15 cellular contexts compared by ENCODE assay signal in genomic region chr2:217964255-217964654, GRCh38. TPM values are rescaled to one million over a fixed set of nuclear protein-coding genes. Genes with fewer than 3 reads are reported as not detected.
DNase-seq lines count a peak whose midpoint lies in the region; ATAC-seq and TF ChIP-seq lines count a peak whose summit lies in the region.
"Had no signal": no experiment of that assay in that cellular context is flagged by ENCODE, and none has a peak within 500 bp of the region (broad histone marks: within the 10 kb centered on the region; RNA-seq: fewer than 3 reads in every experiment).

No MANE protein-coding gene starts in this region.

- no peaks in the 10 kb centered on the region for H3K9me2 ChIP-seq in GM23338 (ENCODE audit: insufficient read depth)

- H3K27ac ChIP-seq in GM23338 (ENCODE audit: low read depth), result no peak overlapping the region
- H3K27ac ChIP-seq in colonic mucosa, result peak overlapping the region; percentile 12
- H3K27ac ChIP-seq in sigmoid colon, result peak overlapping the region; percentile 84 to 98 (median 91)
- H3K27ac ChIP-seq in CD8-positive, alpha-beta T cell (ENCODE audit: low read depth, low read length), result no peak overlapping the region

- peaks cover 8% of the 10 kb centered on the region for H3K27me3 Mint-ChIP-seq in GM23338 (ENCODE audit: insufficient read depth, low read depth, poor library complexity)
- peaks cover 6% of the 10 kb centered on the region for H3K27me3 Mint-ChIP-seq in CD8-positive, alpha-beta T cell (ENCODE audit: low read depth)

- intact Hi-C loops in colonic mucosa (cut with DNase I) (no loop called here), sigmoid colon (cut with DNase I) (no loop called here)
- intact Hi-C loops in CD8-positive, alpha-beta T cell (cut with DNase I, micrococcal nuclease), result no loop called here

- no peak for TF ChIP-seq CTCF in GM23338 (conservative IDR thresholded peaks at IDR 0.05; ENCODE audit: low read depth in 2 of 2)
- TF ChIP-seq CTCF in colonic mucosa (IDR thresholded peaks at IDR 0.05), result no peak
- no peak for TF ChIP-seq CTCF in sigmoid colon (IDR thresholded peaks at IDR 0.05)
- no peak for TF ChIP-seq CTCF in CD8-positive, alpha-beta T cell (IDR thresholded peaks at IDR 0.05)

- H3K4me1 ChIP-seq in GM23338 (ENCODE audit: insufficient read depth) (peaks cover 11% of the 10 kb centered on the region; the same call in 1 of the 2 replicates), colonic mucosa (no peaks in the 10 kb centered on the region), sigmoid colon (peaks cover 0 to 85% (median 79%) of the 10 kb centered on the region in 4 donors)
- H3K4me1 ChIP-seq in CD8-positive, alpha-beta T cell (ENCODE audit: insufficient read depth, low read length), result no peaks in the 10 kb centered on the region

- TF ChIP-seq POLR2A in sigmoid colon (IDR thresholded peaks at IDR 0.05), result no peak

- POLR2A ChIA-PET in CD8-positive, alpha-beta T cell (lab: Charles Lee), result interaction anchor here (0.6 kb wide), 1 partner anchor 741 kb away, joined by 4 read pairs; no protein-coding TSS in a partner anchor

- no peak overlapping the region for H3K4me3 Mint-ChIP-seq in GM23338
- no peak overlapping the region for H3K4me3 Mint-ChIP-seq in CD8-positive, alpha-beta T cell
- H3K4me3 Mint-ChIP-seq: T-helper 2 cell treated with Interferon-gamma antibody and Interleukin-4, amounts not matched to agents 5 μg/mL and 100 μg/mL, for 36 hours had no signal

- DNase-seq in GM23338 (ENCODE audit: low spot score), result no peak
- DNase-seq in colonic mucosa, result no peak
- peak; percentile 38 for DNase-seq in left lobe of liver (ENCODE audit: low spot score)
- no peak for DNase-seq in sigmoid colon
- no peak for DNase-seq in CD8-positive, alpha-beta T cell
- DNase-seq in SW 1271 (lab: John Stamatoyannopoulos, UW), result no peak
- DNase-seq in COLO668 (lab: John Stamatoyannopoulos, UW; ENCODE audit: unreplicated experiment), result no peak
- DNase-seq: dermis blood vessel endothelial cell; midbrain; NCI-H187; NCI-H69; retina; stimulated activated CD4-positive, alpha-beta T cell treated with anti-CD3 and anti-CD28 coated beads, Interleukin-2, amount 100 ng/mL, for 48 hours had no signal

- H3F3A ChIP-seq in GM23338 (replicated peaks; ENCODE audit: low read depth), result no peaks in the 10 kb centered on the region

- CTCF ChIA-PET in CD8-positive, alpha-beta T cell (lab: Charles Lee), result no interaction called here

- H3K36me3 ChIP-seq in GM23338 (ENCODE audit: insufficient read depth) (no peaks in the 10 kb centered on the region), colonic mucosa (no peaks in the 10 kb centered on the region), sigmoid colon (no peaks in the 10 kb centered on the region)
- H3K36me3 ChIP-seq in CD8-positive, alpha-beta T cell (ENCODE audit: insufficient read depth, low read length), result no peaks in the 10 kb centered on the region

- H2AFZ ChIP-seq in GM23338, result no peak overlapping the region

- H4K20me1 ChIP-seq in GM23338 (replicated peaks; ENCODE audit: insufficient read depth), result no peaks in the 10 kb centered on the region

- ATAC-seq in GM23338, result no peak
- ATAC-seq in left lobe of liver, result peak; percentile 14
- ATAC-seq in CD8-positive, alpha-beta T cell, result no peak
- no peak for ATAC-seq in HG03378 (IDR thresholded peaks at IDR 0.05; ENCODE audit: unreplicated experiment)

- H3K9me3 ChIP-seq in colonic mucosa, result no peaks in the 10 kb centered on the region
- H3K9me3 ChIP-seq in sigmoid colon, result no peaks in the 10 kb centered on the region
- no peaks in the 10 kb centered on the region for H3K9me3 ChIP-seq in CD8-positive, alpha-beta T cell (ENCODE audit: low read length)

- H3K9me3 Mint-ChIP-seq in GM23338, result no peaks in the 10 kb centered on the region
- H3K9me3 Mint-ChIP-seq in CD8-positive, alpha-beta T cell, result no peaks in the 10 kb centered on the region
- H3K9me3 Mint-ChIP-seq: T-helper 2 cell treated with Interferon-gamma antibody and Interleukin-4, amounts not matched to agents 5 μg/mL and 100 μg/mL, for 36 hours had no signal

- H3K4me1 Mint-ChIP-seq in GM23338, result peaks cover 24% of the 10 kb centered on the region
- H3K4me1 Mint-ChIP-seq in CD8-positive, alpha-beta T cell (ENCODE audit: low read depth), result no peaks in the 10 kb centered on the region

- WGBS in sigmoid colon, 2 donors, result 83 to 88% methylated on average over 7 of the region's 7 CpGs

- peak overlapping the region; percentile 28; the same call in 1 of the 2 replicates for H3K27ac Mint-ChIP-seq in GM23338
- no peak overlapping the region for H3K27ac Mint-ChIP-seq in CD8-positive, alpha-beta T cell
- H3K27ac Mint-ChIP-seq: T-helper 2 cell treated with Interferon-gamma antibody and Interleukin-4, amounts not matched to agents 5 μg/mL and 100 μg/mL, for 36 hours had no signal

- TF ChIP-seq EP300 in sigmoid colon (IDR thresholded peaks at IDR 0.05), result no peak

- no peaks in the 10 kb centered on the region for H3K79me2 ChIP-seq in GM23338 (replicated peaks; ENCODE audit: insufficient read depth)

- H3K9ac ChIP-seq in colonic mucosa (ENCODE audit: low read depth in 2 of 2, low read length in 2 of 2), result no peak overlapping the region

- H3K4me2 ChIP-seq in GM23338, result no peak overlapping the region

- H3K4me3 ChIP-seq in GM23338 (no peak overlapping the region), colonic mucosa (no peak overlapping the region), sigmoid colon (peak overlapping the region in 2 of 4 donors; percentile 31)
- no peak overlapping the region for H3K4me3 ChIP-seq in CD8-positive, alpha-beta T cell (ENCODE audit: low read depth, low read length)

- H3K27me3 ChIP-seq in GM23338 (ENCODE audit: insufficient read depth) (no peaks in the 10 kb centered on the region), colonic mucosa (no peaks in the 10 kb centered on the region), sigmoid colon (no peaks in the 10 kb centered on the region)
- H3K27me3 ChIP-seq in CD8-positive, alpha-beta T cell (ENCODE audit: insufficient read depth, low read length), result no peaks in the 10 kb centered on the region

- no peaks in the 10 kb centered on the region for H3K36me3 Mint-ChIP-seq in GM23338 (ENCODE audit: low read depth)
- H3K36me3 Mint-ChIP-seq in CD8-positive, alpha-beta T cell, result no peaks in the 10 kb centered on the region

TF ChIP-seq in GM23338, 12 proteins besides CTCF, POLR2A, EP300 and RAD21:
- no peak for TF ChIP-seq CREB1 (CRISPR knock-in tag; IDR thresholded peaks at IDR 0.05; ENCODE audit: low read depth)
- TF ChIP-seq ETS1 (IDR thresholded peaks at IDR 0.05), result no peak
- TF ChIP-seq EZH2 (IDR thresholded peaks at IDR 0.05; ENCODE audit: low read depth, unreplicated experiment), result no peak
TF ChIP-seq in GM23338: peak in this region for 0.

RNA-seq across cellular contexts. Expression of gene TNS1, which starts 38.5 kb away (rescaled TPM):
- total RNA-seq in GM23338 (2014; rRNA removed; shearing (Covaris generic)), result 5.7 and 7.4 TPM in 2 replicates
- polyA plus RNA-seq in GM23338 (2016; fragmentation: Nextera tagmentation; extraction: Ambion mirVana), result 1.3 and 2.0 TPM in 2 replicates
- 100 to 1,000 TPM in 1 of 2 donors, 10 to 100 TPM in 1; 20.6 to 164 TPM for total RNA-seq in colonic mucosa
- total RNA-seq in left lobe of liver, result 102 TPM
- 1,000 to 10,000 TPM in 2 of 4 donors, 100 to 1,000 TPM in 2; 444 to 1,607 (median 968) TPM for total RNA-seq in sigmoid colon
- 10 to 100 TPM in 2 of 3 donors, 1 to 10 TPM in 1; 3.7 to 57.2 (median 13.8) TPM for polyA plus RNA-seq in sigmoid colon
- total RNA-seq in CD8-positive, alpha-beta T cell, result not detected

Comparison
In these comparisons a context has a peak if more than half of its experiments do, and no peak if none do; other contexts are left out.
1. H3K27ac ChIP-seq: peak in colonic mucosa (single experiment) and sigmoid colon (4 of 4); none in GM23338 (single experiment) and CD8-positive, alpha-beta T cell (single experiment).